Comparison of ENCODE assay signal across 1 cellular context in the genomic region with DNA sequence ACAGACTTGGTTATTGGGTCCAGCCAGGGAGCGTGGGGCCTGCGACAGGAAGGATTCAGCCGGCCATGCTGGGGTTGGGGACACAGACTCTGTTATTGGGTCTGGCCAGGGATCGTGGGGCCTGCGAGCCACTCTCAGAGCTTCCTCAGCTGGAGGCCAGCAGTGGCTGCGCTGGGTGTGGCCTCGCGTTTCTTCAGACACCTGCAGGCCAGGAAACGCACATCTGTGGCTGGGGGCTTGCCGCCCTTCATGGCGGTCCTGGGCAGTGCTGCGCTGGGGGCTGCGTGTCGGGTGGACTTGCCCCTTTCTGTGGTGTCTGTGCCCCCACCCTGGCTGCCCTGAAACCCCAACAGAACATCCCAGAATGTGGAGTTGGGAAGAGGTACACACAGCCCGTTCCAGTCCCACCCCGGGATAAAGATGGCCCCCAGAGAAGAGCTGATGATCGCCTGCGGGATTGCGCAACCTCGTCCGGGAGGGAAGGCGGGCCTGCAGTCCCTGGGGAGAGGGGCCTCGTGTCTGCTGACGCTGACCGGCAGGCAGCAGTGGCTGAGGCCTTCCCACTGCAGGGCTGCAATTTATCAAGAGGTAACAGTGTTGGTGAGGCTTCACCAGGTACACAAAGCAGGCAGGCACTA.
A peak's percentile ranks its signal among the peaks of the same experiment; 100 is the strongest.
TF ChIP-seq lines count a peak whose summit lies in the region.

No MANE protein-coding gene starts in this region.

TF ChIP-seq in HepG2, 621 proteins besides CTCF, POLR2A, EP300 and RAD21 (continued from another document):
- TF ChIP-seq, protein P1, sequence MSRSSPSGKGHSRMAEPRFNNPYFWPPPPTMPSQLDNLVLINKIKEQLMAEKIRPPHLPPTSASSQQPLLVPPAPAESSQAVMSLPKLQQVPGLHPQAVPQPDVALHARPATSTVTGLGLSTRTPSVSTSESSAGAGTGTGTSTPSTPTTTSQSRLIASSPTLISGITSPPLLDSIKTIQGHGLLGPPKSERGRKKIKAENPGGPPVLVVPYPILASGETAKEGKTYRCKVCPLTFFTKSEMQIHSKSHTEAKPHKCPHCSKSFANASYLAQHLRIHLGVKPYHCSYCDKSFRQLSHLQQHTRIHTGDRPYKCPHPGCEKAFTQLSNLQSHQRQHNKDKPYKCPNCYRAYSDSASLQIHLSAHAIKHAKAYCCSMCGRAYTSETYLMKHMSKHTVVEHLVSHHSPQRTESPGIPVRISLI (CRISPR knock-in tag; IDR thresholded peaks at IDR 0.05; ENCODE audit: borderline replicate concordance), result no peak
- no peak for TF ChIP-seq ZFP36L2 (CRISPR knock-in tag; IDR thresholded peaks at IDR 0.05)
- no peak for TF ChIP-seq TMF1 (CRISPR knock-in tag; IDR thresholded peaks at IDR 0.05; ENCODE audit: low read depth)
- peak; percentile 88 for TF ChIP-seq CEBPG (CRISPR knock-in tag; IDR thresholded peaks at IDR 0.05)
- no peak for TF ChIP-seq HES4 (CRISPR knock-in tag; IDR thresholded peaks at IDR 0.05; ENCODE audit: borderline replicate concordance)
- TF ChIP-seq, protein P2, sequence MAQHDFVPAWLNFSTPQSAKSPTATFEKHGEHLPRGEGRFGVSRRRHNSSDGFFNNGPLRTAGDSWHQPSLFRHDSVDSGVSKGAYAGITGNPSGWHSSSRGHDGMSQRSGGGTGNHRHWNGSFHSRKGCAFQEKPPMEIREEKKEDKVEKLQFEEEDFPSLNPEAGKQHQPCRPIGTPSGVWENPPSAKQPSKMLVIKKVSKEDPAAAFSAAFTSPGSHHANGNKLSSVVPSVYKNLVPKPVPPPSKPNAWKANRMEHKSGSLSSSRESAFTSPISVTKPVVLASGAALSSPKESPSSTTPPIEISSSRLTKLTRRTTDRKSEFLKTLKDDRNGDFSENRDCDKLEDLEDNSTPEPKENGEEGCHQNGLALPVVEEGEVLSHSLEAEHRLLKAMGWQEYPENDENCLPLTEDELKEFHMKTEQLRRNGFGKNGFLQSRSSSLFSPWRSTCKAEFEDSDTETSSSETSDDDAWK (CRISPR knock-in tag; IDR thresholded peaks at IDR 0.05), result no peak
- TF ChIP-seq GTF2F1 (IDR thresholded peaks at IDR 0.05; ENCODE audit: low read length), result no peak
- no peak for TF ChIP-seq PHF5A (CRISPR knock-in tag; IDR thresholded peaks at IDR 0.05; ENCODE audit: low read depth, unreplicated experiment)
- TF ChIP-seq, protein P3, sequence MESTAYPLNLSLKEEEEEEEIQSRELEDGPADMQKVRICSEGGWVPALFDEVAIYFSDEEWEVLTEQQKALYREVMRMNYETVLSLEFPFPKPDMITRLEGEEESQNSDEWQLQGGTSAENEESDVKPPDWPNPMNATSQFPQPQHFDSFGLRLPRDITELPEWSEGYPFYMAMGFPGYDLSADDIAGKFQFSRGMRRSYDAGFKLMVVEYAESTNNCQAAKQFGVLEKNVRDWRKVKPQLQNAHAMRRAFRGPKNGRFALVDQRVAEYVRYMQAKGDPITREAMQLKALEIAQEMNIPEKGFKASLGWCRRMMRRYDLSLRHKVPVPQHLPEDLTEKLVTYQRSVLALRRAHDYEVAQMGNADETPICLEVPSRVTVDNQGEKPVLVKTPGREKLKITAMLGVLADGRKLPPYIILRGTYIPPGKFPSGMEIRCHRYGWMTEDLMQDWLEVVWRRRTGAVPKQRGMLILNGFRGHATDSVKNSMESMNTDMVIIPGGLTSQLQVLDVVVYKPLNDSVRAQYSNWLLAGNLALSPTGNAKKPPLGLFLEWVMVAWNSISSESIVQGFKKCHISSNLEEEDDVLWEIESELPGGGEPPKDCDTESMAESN (CRISPR knock-in tag; conservative IDR thresholded peaks at IDR 0.05), result no peak
- TF ChIP-seq ZNF558 (CRISPR knock-in tag; IDR thresholded peaks at IDR 0.05; ENCODE audit: borderline replicate concordance), result no peak
- TF ChIP-seq ZNF768 (CRISPR knock-in tag; IDR thresholded peaks at IDR 0.05), result peak; percentile 35; the same call in 1 of the 2 replicates
- TF ChIP-seq, protein P4, sequence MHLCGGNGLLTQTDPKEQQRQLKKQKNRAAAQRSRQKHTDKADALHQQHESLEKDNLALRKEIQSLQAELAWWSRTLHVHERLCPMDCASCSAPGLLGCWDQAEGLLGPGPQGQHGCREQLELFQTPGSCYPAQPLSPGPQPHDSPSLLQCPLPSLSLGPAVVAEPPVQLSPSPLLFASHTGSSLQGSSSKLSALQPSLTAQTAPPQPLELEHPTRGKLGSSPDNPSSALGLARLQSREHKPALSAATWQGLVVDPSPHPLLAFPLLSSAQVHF (CRISPR knock-in tag; IDR thresholded peaks at IDR 0.05), result no peak
- TF ChIP-seq RBM22 (optimal IDR thresholded peaks at IDR 0.05; ENCODE audit: low read length), result peak; percentile 38
- no peak for TF ChIP-seq TRIM24 (CRISPR knock-in tag; IDR thresholded peaks at IDR 0.05)
- no peak for TF ChIP-seq ZNF547 (CRISPR knock-in tag; IDR thresholded peaks at IDR 0.05)
- TF ChIP-seq, protein P5, sequence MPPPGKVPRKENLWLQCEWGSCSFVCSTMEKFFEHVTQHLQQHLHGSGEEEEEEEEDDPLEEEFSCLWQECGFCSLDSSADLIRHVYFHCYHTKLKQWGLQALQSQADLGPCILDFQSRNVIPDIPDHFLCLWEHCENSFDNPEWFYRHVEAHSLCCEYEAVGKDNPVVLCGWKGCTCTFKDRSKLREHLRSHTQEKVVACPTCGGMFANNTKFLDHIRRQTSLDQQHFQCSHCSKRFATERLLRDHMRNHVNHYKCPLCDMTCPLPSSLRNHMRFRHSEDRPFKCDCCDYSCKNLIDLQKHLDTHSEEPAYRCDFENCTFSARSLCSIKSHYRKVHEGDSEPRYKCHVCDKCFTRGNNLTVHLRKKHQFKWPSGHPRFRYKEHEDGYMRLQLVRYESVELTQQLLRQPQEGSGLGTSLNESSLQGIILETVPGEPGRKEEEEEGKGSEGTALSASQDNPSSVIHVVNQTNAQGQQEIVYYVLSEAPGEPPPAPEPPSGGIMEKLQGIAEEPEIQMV (CRISPR knock-in tag; IDR thresholded peaks at IDR 0.05; ENCODE audit: low read depth), result no peak
- TF ChIP-seq ZSCAN25 (CRISPR knock-in tag; IDR thresholded peaks at IDR 0.05), result no peak
- no peak for TF ChIP-seq MTA3 (CRISPR knock-in tag; IDR thresholded peaks at IDR 0.05)
- peak; percentile 48; the same call in 1 of the 2 replicates for TF ChIP-seq HOXA3 (CRISPR knock-in tag; IDR thresholded peaks at IDR 0.05)
- TF ChIP-seq, protein P6, sequence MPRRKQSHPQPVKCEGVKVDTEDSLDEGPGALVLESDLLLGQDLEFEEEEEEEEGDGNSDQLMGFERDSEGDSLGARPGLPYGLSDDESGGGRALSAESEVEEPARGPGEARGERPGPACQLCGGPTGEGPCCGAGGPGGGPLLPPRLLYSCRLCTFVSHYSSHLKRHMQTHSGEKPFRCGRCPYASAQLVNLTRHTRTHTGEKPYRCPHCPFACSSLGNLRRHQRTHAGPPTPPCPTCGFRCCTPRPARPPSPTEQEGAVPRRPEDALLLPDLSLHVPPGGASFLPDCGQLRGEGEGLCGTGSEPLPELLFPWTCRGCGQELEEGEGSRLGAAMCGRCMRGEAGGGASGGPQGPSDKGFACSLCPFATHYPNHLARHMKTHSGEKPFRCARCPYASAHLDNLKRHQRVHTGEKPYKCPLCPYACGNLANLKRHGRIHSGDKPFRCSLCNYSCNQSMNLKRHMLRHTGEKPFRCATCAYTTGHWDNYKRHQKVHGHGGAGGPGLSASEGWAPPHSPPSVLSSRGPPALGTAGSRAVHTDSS (CRISPR knock-in tag; conservative IDR thresholded peaks at IDR 0.05), result no peak
- TF ChIP-seq NCOA5 (CRISPR knock-in tag; IDR thresholded peaks at IDR 0.05), result no peak
- TF ChIP-seq ZFP36 (IDR thresholded peaks at IDR 0.05; ENCODE audit: borderline replicate concordance, low read depth, low read length, partially characterized antibody), result no peak
- no peak for TF ChIP-seq MAFG (CRISPR knock-in tag; IDR thresholded peaks at IDR 0.05)
- TF ChIP-seq HDAC1 (CRISPR knock-in tag; IDR thresholded peaks at IDR 0.05), result no peak
- TF ChIP-seq ZNF124 (CRISPR knock-in tag; IDR thresholded peaks at IDR 0.05), result no peak
- TF ChIP-seq NR2F6 (IDR thresholded peaks at IDR 0.05), result no peak
- TF ChIP-seq NR2F6 (CRISPR knock-in tag; IDR thresholded peaks at IDR 0.05), result no peak
- TF ChIP-seq, protein P7, sequence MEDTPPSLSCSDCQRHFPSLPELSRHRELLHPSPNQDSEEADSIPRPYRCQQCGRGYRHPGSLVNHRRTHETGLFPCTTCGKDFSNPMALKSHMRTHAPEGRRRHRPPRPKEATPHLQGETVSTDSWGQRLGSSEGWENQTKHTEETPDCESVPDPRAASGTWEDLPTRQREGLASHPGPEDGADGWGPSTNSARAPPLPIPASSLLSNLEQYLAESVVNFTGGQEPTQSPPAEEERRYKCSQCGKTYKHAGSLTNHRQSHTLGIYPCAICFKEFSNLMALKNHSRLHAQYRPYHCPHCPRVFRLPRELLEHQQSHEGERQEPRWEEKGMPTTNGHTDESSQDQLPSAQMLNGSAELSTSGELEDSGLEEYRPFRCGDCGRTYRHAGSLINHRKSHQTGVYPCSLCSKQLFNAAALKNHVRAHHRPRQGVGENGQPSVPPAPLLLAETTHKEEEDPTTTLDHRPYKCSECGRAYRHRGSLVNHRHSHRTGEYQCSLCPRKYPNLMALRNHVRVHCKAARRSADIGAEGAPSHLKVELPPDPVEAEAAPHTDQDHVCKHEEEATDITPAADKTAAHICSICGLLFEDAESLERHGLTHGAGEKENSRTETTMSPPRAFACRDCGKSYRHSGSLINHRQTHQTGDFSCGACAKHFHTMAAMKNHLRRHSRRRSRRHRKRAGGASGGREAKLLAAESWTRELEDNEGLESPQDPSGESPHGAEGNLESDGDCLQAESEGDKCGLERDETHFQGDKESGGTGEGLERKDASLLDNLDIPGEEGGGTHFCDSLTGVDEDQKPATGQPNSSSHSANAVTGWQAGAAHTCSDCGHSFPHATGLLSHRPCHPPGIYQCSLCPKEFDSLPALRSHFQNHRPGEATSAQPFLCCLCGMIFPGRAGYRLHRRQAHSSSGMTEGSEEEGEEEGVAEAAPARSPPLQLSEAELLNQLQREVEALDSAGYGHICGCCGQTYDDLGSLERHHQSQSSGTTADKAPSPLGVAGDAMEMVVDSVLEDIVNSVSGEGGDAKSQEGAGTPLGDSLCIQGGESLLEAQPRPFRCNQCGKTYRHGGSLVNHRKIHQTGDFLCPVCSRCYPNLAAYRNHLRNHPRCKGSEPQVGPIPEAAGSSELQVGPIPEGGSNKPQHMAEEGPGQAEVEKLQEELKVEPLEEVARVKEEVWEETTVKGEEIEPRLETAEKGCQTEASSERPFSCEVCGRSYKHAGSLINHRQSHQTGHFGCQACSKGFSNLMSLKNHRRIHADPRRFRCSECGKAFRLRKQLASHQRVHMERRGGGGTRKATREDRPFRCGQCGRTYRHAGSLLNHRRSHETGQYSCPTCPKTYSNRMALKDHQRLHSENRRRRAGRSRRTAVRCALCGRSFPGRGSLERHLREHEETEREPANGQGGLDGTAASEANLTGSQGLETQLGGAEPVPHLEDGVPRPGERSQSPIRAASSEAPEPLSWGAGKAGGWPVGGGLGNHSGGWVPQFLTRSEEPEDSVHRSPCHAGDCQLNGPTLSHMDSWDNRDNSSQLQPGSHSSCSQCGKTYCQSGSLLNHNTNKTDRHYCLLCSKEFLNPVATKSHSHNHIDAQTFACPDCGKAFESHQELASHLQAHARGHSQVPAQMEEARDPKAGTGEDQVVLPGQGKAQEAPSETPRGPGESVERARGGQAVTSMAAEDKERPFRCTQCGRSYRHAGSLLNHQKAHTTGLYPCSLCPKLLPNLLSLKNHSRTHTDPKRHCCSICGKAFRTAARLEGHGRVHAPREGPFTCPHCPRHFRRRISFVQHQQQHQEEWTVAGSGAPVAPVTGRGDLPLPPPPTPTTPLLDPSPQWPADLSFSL (CRISPR knock-in tag; IDR thresholded peaks at IDR 0.05), result no peak
- TF ChIP-seq CEBPB (IDR thresholded peaks at IDR 0.05; ENCODE audit: borderline replicate concordance, low read depth, low read length), result peak; percentile 99
- TF ChIP-seq, protein P8, sequence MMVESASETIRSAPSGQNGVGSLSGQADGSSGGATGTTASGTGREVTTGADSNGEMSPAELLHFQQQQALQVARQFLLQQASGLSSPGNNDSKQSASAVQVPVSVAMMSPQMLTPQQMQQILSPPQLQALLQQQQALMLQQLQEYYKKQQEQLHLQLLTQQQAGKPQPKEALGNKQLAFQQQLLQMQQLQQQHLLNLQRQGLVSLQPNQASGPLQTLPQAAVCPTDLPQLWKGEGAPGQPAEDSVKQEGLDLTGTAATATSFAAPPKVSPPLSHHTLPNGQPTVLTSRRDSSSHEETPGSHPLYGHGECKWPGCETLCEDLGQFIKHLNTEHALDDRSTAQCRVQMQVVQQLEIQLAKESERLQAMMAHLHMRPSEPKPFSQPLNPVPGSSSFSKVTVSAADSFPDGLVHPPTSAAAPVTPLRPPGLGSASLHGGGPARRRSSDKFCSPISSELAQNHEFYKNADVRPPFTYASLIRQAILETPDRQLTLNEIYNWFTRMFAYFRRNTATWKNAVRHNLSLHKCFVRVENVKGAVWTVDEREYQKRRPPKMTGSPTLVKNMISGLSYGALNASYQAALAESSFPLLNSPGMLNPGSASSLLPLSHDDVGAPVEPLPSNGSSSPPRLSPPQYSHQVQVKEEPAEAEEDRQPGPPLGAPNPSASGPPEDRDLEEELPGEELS (CRISPR knock-in tag; IDR thresholded peaks at IDR 0.05), result no peak
- TF ChIP-seq ZNF331 (CRISPR knock-in tag; IDR thresholded peaks at IDR 0.05), result no peak
- TF ChIP-seq CREB1 (IDR thresholded peaks at IDR 0.05), result no peak
- no peak for TF ChIP-seq CREB1 (CRISPR knock-in tag; IDR thresholded peaks at IDR 0.05)
- TF ChIP-seq ZNF160 (CRISPR knock-in tag; IDR thresholded peaks at IDR 0.05), result no peak
- TF ChIP-seq ZNF260 (CRISPR knock-in tag; IDR thresholded peaks at IDR 0.05; ENCODE audit: borderline replicate concordance, low read depth), result no peak
- TF ChIP-seq ZFP37 (CRISPR knock-in tag; IDR thresholded peaks at IDR 0.05; ENCODE audit: borderline replicate concordance), result no peak
- no peak for TF ChIP-seq PCBP1 (IDR thresholded peaks at IDR 0.05; ENCODE audit: borderline replicate concordance, low read depth, low read length)
- no peak for TF ChIP-seq ZNF138 (CRISPR knock-in tag; IDR thresholded peaks at IDR 0.05; ENCODE audit: low read depth)
- TF ChIP-seq HMG20A (CRISPR knock-in tag; IDR thresholded peaks at IDR 0.05; ENCODE audit: borderline replicate concordance), result no peak
